8 cellular contexts compared by ENCODE assay signal in the genomic region with DNA sequence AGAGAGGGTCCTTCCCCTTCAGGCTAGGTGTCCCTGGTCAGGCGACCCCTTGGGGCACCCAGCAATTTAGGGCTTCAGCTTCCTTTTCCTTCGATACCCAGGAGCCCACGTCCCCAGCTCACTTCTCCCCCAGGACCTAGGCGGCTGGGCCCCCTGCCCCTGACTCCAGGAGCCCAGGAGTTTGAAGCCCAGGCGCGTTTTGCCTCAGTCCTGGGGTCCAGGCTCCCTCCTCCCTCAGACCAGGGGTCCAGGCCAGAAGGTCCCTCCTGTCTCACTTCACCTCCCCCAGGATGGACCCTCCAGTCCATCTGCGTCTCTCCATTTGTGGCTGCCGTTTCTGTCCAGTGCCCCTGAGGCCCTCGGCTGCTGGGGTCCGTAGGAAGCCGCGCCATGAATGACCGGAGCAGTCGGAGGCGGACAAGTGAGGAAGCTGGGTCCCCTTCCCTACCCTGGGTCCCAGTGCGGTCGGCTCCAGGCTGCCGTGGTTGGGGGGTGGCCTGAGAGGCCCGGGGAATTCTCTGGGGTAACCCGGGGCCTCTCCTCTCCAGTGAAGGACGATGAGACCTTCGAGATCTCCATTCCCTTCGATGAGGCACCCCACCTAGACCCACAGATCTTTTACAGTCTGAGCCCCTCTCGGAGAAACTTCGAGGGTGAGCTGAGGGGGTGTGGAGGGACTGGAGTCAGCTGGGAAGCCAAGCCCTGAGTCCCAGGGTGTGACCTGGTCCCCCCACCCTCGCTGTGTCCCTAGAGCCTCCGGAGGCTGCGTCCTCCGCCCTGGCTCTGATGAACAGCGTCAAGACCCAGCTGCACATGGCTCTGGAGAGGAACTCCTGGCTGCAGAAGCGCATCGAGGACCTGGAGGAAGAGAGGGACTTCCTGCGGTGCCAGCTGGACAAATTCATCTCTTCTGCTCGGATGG. TPM values are rescaled to one million over a fixed set of nuclear protein-coding genes. Genes with fewer than 3 reads are reported as not detected.
DNase-seq lines count a peak whose midpoint lies in the region; ATAC-seq, FAIRE-seq and TF ChIP-seq lines count a peak whose summit lies in the region.

No MANE protein-coding gene starts in this region.

- peaks cover 14 to 25% of the 10 kb centered on the region in 2 donors for H3K4me1 Mint-ChIP-seq in effector memory CD8-positive, alpha-beta T cell (ENCODE audit: low read depth in 2 of 2)
- peaks cover 24% of the 10 kb centered on the region for H3K4me1 Mint-ChIP-seq in neural crest cell

- peak overlapping the region; percentile 85 to 93 (median 91); a peak in 21 of 22 replicates for H3K27ac ChIP-seq in BLaER1 treated with 17β-estradiol and CSF1 and Interleukin-3, amounts not matched to agents 10 nM and 100 nM

- peak overlapping the region; percentile 60 to 82 for H3K4me3 Mint-ChIP-seq in effector memory CD8-positive, alpha-beta T cell
- peak overlapping the region; percentile 88 for H3K4me3 Mint-ChIP-seq in neural crest cell

- H3K27me3 Mint-ChIP-seq in effector memory CD8-positive, alpha-beta T cell = peaks cover 0 to 15% of the 10 kb centered on the region in 2 donors
- H3K27me3 Mint-ChIP-seq in neural crest cell (ENCODE audit: low read depth) = peaks cover 3% of the 10 kb centered on the region

- H3K4me3 ChIP-seq in BLaER1 treated with 17β-estradiol and CSF1 and Interleukin-3, amounts not matched to agents 10 nM and 100 nM = peak overlapping the region; percentile 74 to 79 (median 76)
- H3K4me3 ChIP-seq in NT2/D1 (ENCODE audit: insufficient read length, low read depth) = peak overlapping the region; percentile 71

- H3K9ac ChIP-seq in BLaER1 treated with 17β-estradiol and CSF1 and Interleukin-3, amounts not matched to agents 10 nM and 100 nM = peak overlapping the region; percentile 86 to 95 (median 88)
- H3K9ac ChIP-seq in NT2/D1 (ENCODE audit: insufficient read length, low read depth) = peak overlapping the region; percentile 95

- peaks cover 0 to 35% (median 23%) of the 10 kb centered on the region in 11 experiments; a peak in 16 of 22 replicates for H4K20me1 ChIP-seq in BLaER1 treated with 17β-estradiol and CSF1 and Interleukin-3, amounts not matched to agents 10 nM and 100 nM

- DNase-seq in NT2/D1 (ENCODE audit: low read depth, low spot score) (no peak), neural crest cell (ENCODE audit: low read depth, low spot score) (no peak), posterior vena cava (ENCODE audit: low spot score) (no peak), GM19239 (ENCODE audit: insufficient read length, low spot score) (no peak), omental fat pad (ENCODE audit: low spot score) (no peak)
- DNase-seq in effector memory CD8-positive, alpha-beta T cell = no peak

- intact Hi-C loops in posterior vena cava (cut with DNase I) = no loop called here

- peaks cover 19 to 60% (median 43%) of the 10 kb centered on the region in 11 experiments for H3K36me3 ChIP-seq in BLaER1 treated with 17β-estradiol and CSF1 and Interleukin-3, amounts not matched to agents 10 nM and 100 nM
- H3K36me3 ChIP-seq in NT2/D1 (ENCODE audit: insufficient read depth, insufficient read length, low read length) = peaks cover 32% of the 10 kb centered on the region

- H3K9me3 ChIP-seq in BLaER1 treated with 17β-estradiol and CSF1 and Interleukin-3, amounts not matched to agents 10 nM and 100 nM (replicated peaks in 1 of 11) = no peaks in the 10 kb centered on the region
- no peaks in the 10 kb centered on the region for H3K9me3 ChIP-seq in NT2/D1 (ENCODE audit: insufficient read depth, low read length)

- H3K4me1 ChIP-seq in BLaER1 treated with 17β-estradiol and CSF1 and Interleukin-3, amounts not matched to agents 10 nM and 100 nM = peaks cover 51 to 74% (median 60%) of the 10 kb centered on the region in 10 experiments
- peaks cover 6% of the 10 kb centered on the region for H3K4me1 ChIP-seq in NT2/D1 (ENCODE audit: insufficient read depth, insufficient read length)

- H3K4me2 ChIP-seq in BLaER1 treated with 17β-estradiol and CSF1 and Interleukin-3, amounts not matched to agents 10 nM and 100 nM = peak overlapping the region; percentile 93 to 100 (median 98)

- no peak for ATAC-seq in effector memory CD8-positive, alpha-beta T cell (replicated peaks)
- no peak for ATAC-seq in omental fat pad (ENCODE audit: low FRiP score)
- ATAC-seq in activated CD4-positive, CD25-positive, alpha-beta regulatory T cell treated with anti-CD3 and anti-CD28 coated beads, Interleukin-2, amount 50 U/mL, for 24 hours = no peak

- H3K9me3 Mint-ChIP-seq in effector memory CD8-positive, alpha-beta T cell = no peaks in the 10 kb centered on the region
- no peaks in the 10 kb centered on the region for H3K9me3 Mint-ChIP-seq in neural crest cell

- peaks cover 27% of the 10 kb centered on the region for H3K36me3 Mint-ChIP-seq in effector memory CD8-positive, alpha-beta T cell (ENCODE audit: insufficient read depth)
- peaks cover 6% of the 10 kb centered on the region for H3K36me3 Mint-ChIP-seq in neural crest cell (ENCODE audit: low read depth)

- no peaks in the 10 kb centered on the region for H3K27me3 ChIP-seq in BLaER1 treated with 17β-estradiol and CSF1 and Interleukin-3, amounts not matched to agents 10 nM and 100 nM
- H3K27me3 ChIP-seq in NT2/D1 (ENCODE audit: insufficient read depth, insufficient read length) = no peaks in the 10 kb centered on the region

- peak overlapping the region; percentile 51 to 79 for H3K27ac Mint-ChIP-seq in effector memory CD8-positive, alpha-beta T cell
- no peak overlapping the region for H3K27ac Mint-ChIP-seq in neural crest cell (ENCODE audit: unreplicated experiment)

- no peak for FAIRE-seq in GM19239 (lab: Jason Lieb, UNC)

- TF ChIP-seq CTCF in neural crest cell (conservative IDR thresholded peaks at IDR 0.05) (no peak), omental fat pad (IDR thresholded peaks at IDR 0.05) (no peak)

RNA-seq across cellular contexts. Expression of a gene that starts 0.9 kb away (rescaled TPM):
- total RNA-seq in neural crest cell (18.7 and 18.9 TPM in 2 replicates), posterior vena cava (10 to 100 TPM in 1 of 2 donors, 1 to 10 TPM in 1; 8.6 to 13.6 TPM), omental fat pad (10 to 100 TPM in 3 of 4 donors, 1 to 10 TPM in 1; 9.8 to 15.2 (median 11.0) TPM)

RNA-seq across cellular contexts. Expression of a gene that starts 5.5 kb away (rescaled TPM):
- total RNA-seq in neural crest cell (40.8 and 41.9 TPM in 2 replicates), posterior vena cava (10 to 100 TPM in 1 of 2 donors, 1 to 10 TPM in 1; 8.0 to 12.0 TPM), omental fat pad (10 to 100 TPM in 3 of 4 donors, 1 to 10 TPM in 1; 9.9 to 15.0 (median 11.9) TPM)

RNA-seq across cellular contexts. Expression of a gene that starts 5.9 kb away (rescaled TPM):
- total RNA-seq in neural crest cell = 342 and 365 TPM in 2 replicates
- total RNA-seq in posterior vena cava = 10 to 100 TPM; 89.3 to 91.7 TPM
- total RNA-seq in omental fat pad = 100 to 1,000 TPM in 2 of 4 donors, 10 to 100 TPM in 2; 55.2 to 132 (median 86.1) TPM

RNA-seq across cellular contexts. Expression of a gene that starts 8.1 kb away (rescaled TPM):
- total RNA-seq in neural crest cell = 39.1 and 41.8 TPM in 2 replicates
- total RNA-seq in posterior vena cava = 10 to 100 TPM; 32.0 to 36.7 TPM
- 10 to 100 TPM; 11.4 to 20.5 (median 13.8) TPM for total RNA-seq in omental fat pad

RNA-seq across cellular contexts. Expression of a gene that starts 24.6 kb away (rescaled TPM):
- total RNA-seq in neural crest cell = 11.0 and 12.4 TPM in 2 replicates
- total RNA-seq in posterior vena cava = 1 to 10 TPM; 3.6 to 4.3 TPM
- 1 to 10 TPM; 2.5 to 3.8 (median 3.2) TPM for total RNA-seq in omental fat pad
